Comparison of ENCODE assay signal across 21 cellular contexts in genomic region chr18:74682998-74683311, GRCh38.
DNase-seq lines count a peak whose midpoint lies in the region; ATAC-seq, FAIRE-seq and TF ChIP-seq lines count a peak whose summit lies in the region.
"Had no signal": no experiment of that assay in that cellular context is flagged by ENCODE, and none has a peak within 500 bp of the region (broad histone marks: within the 10 kb centered on the region; RNA-seq: fewer than 3 reads in every experiment).

No MANE protein-coding gene starts in this region.

- H3K27me3 ChIP-seq in CD4-positive, CD25-positive, alpha-beta regulatory T cell (ENCODE audit: control insufficient read depth, insufficient read depth, low read length) = no peaks in the 10 kb centered on the region
- H3K27me3 ChIP-seq in bronchial epithelial cell (ENCODE audit: control insufficient read depth, insufficient read depth, low read length) = no peaks in the 10 kb centered on the region
- no peaks in the 10 kb centered on the region for H3K27me3 ChIP-seq in hepatocyte
- H3K27me3 ChIP-seq: colonic mucosa, SJCRH30, tibial artery had no signal

- no peak overlapping the region for H3K4me3 Mint-ChIP-seq in CD4-positive, CD25-positive, alpha-beta regulatory T cell
- no peak overlapping the region for H3K4me3 Mint-ChIP-seq in HFFc6
- H3K4me3 Mint-ChIP-seq: activated CD8-positive, alpha-beta memory T cell treated with anti-CD3 and anti-CD28 coated beads, Interleukin-2, amount 10 ng/mL, durations not matched to agents 7 days and 5 days; H9; stimulated activated memory B cell treated with anti-CD40 and anti-IgM and Interleukin-4, amounts not matched to agents 10 μg/mL and 1 μg/mL and 100 μg/mL, for 72 hours had no signal

- peaks cover 33% of the 10 kb centered on the region for H3K36me3 Mint-ChIP-seq in CD4-positive, CD25-positive, alpha-beta regulatory T cell
- H3K36me3 Mint-ChIP-seq in HFFc6 (ENCODE audit: low read depth) = peaks cover 34% of the 10 kb centered on the region

- in situ Hi-C loops in KBM-7 (cut with MboI; ENCODE audit: low pct_unique_long_range_greater_than_20kb, low sequenced_read_pairs) = no loop called here

- DNase-seq in CD4-positive, CD25-positive, alpha-beta regulatory T cell = no peak
- DNase-seq in HFFc6 = peak; percentile 6
- peak; percentile 14 for DNase-seq in bronchial epithelial cell (ENCODE audit: low read depth)
- DNase-seq in hepatocyte (ENCODE audit: low spot score) = peak; percentile 22
- DNase-seq in D721Med (ENCODE audit: insufficient read length, low spot score) = no peak
- no peak for DNase-seq in globus pallidus (ENCODE audit: low spot score)
- DNase-seq in KBM-7 = no peak
- DNase-seq in GF-D8 (lab: John Stamatoyannopoulos, UW) = no peak
- DNase-seq: activated CD8-positive, alpha-beta memory T cell treated with anti-CD3 and anti-CD28 coated beads, Interleukin-2, amount 10 ng/mL, durations not matched to agents 7 days and 5 days; activated effector memory CD4-positive, alpha-beta T cell treated with Interleukin-2 at 50 U/mL for 16 hours; aorta; C1 segment of cervical spinal cord; colonic mucosa; DMS53; H9; NCI-H1694 treated with DMSO at 0.1 percent for 48 hours; SJCRH30; T1000; tibial artery had no signal

- H3K9me3 Mint-ChIP-seq in CD4-positive, CD25-positive, alpha-beta regulatory T cell = peaks cover 0 to 4% (median 0%) of the 10 kb centered on the region in 7 donors
- peaks cover 6% of the 10 kb centered on the region; the same call in 1 of the 2 replicates for H3K9me3 Mint-ChIP-seq in HFFc6
- H3K9me3 Mint-ChIP-seq: stimulated activated memory B cell treated with anti-CD40 and anti-IgM and Interleukin-4, amounts not matched to agents 10 μg/mL and 1 μg/mL and 100 μg/mL, for 72 hours had no signal

- no peak for FAIRE-seq in bronchial epithelial cell (lab: Jason Lieb, UNC)
- no peak for FAIRE-seq in D721Med (lab: Jason Lieb, UNC)

- H3K27me3 Mint-ChIP-seq in CD4-positive, CD25-positive, alpha-beta regulatory T cell = no peaks in the 10 kb centered on the region
- no peaks in the 10 kb centered on the region for H3K27me3 Mint-ChIP-seq in HFFc6 (ENCODE audit: insufficient read depth)
- H3K27me3 Mint-ChIP-seq: activated CD8-positive, alpha-beta memory T cell treated with anti-CD3 and anti-CD28 coated beads, Interleukin-2, amount 10 ng/mL, durations not matched to agents 7 days and 5 days; stimulated activated memory B cell treated with anti-CD40 and anti-IgM and Interleukin-4, amounts not matched to agents 10 μg/mL and 1 μg/mL and 100 μg/mL, for 72 hours had no signal

- H3K36me3 ChIP-seq in CD4-positive, CD25-positive, alpha-beta regulatory T cell (ENCODE audit: control insufficient read depth, insufficient read depth, low read length) = peaks cover 7% of the 10 kb centered on the region
- H3K36me3 ChIP-seq in bronchial epithelial cell (ENCODE audit: control insufficient read depth, insufficient read depth, low read length) = peaks cover 3% of the 10 kb centered on the region
- no peaks in the 10 kb centered on the region for H3K36me3 ChIP-seq in hepatocyte (replicated peaks; ENCODE audit: insufficient read depth, low read depth)
- H3K36me3 ChIP-seq: colonic mucosa, SJCRH30 had no signal

- H3K4me1 ChIP-seq in CD4-positive, CD25-positive, alpha-beta regulatory T cell (ENCODE audit: control insufficient read depth, insufficient read depth, low read length, poor library complexity, severe bottlenecking) = no peaks in the 10 kb centered on the region
- peaks cover 12% of the 10 kb centered on the region for H3K4me1 ChIP-seq in hepatocyte (ENCODE audit: insufficient read depth)
- H3K4me1 ChIP-seq: colonic mucosa, SJCRH30, tibial artery had no signal

- WGBS in hepatocyte (ENCODE audit: low lambda C conversion rate, missing lambda C conversion rate) = 64% methylated on average over 1 of the region's 1 CpG

- peak overlapping the region; percentile 39 for H3K4me2 ChIP-seq in hepatocyte

- ATAC-seq in CD4-positive, CD25-positive, alpha-beta regulatory T cell (ENCODE audit: low read depth in 2 of 2) = no peak
- ATAC-seq: activated CD8-positive, alpha-beta memory T cell treated with anti-CD3 and anti-CD28 coated beads, Interleukin-2, amount 10 ng/mL, durations not matched to agents 7 days and 5 days; stimulated activated memory B cell treated with anti-CD40 and anti-IgM and Interleukin-4, amounts not matched to agents 10 μg/mL and 1 μg/mL and 100 μg/mL, for 72 hours had no signal

- H3K79me2 ChIP-seq in hepatocyte = no peaks in the 10 kb centered on the region

- H3K4me3 ChIP-seq in CD4-positive, CD25-positive, alpha-beta regulatory T cell (ENCODE audit: low read depth, low read length) = no peak overlapping the region
- H3K4me3 ChIP-seq in bronchial epithelial cell (ENCODE audit: low read depth, low read length) = no peak overlapping the region
- H3K4me3 ChIP-seq in hepatocyte = no peak overlapping the region
- H3K4me3 ChIP-seq: colonic mucosa, SJCRH30, tibial artery had no signal

- peak overlapping the region in 2 of 3 donors; percentile 42 to 59 for H3K27ac Mint-ChIP-seq in CD4-positive, CD25-positive, alpha-beta regulatory T cell
- no peak overlapping the region for H3K27ac Mint-ChIP-seq in HFFc6
- H3K27ac Mint-ChIP-seq: activated CD8-positive, alpha-beta memory T cell treated with anti-CD3 and anti-CD28 coated beads, Interleukin-2, amount 10 ng/mL, durations not matched to agents 7 days and 5 days; H9; stimulated activated memory B cell treated with anti-CD40 and anti-IgM and Interleukin-4, amounts not matched to agents 10 μg/mL and 1 μg/mL and 100 μg/mL, for 72 hours had no signal

- H4K20me1 ChIP-seq in hepatocyte (ENCODE audit: insufficient read depth, poor library complexity, severe bottlenecking) = no peaks in the 10 kb centered on the region

- no peak overlapping the region for H3K27ac ChIP-seq in CD4-positive, CD25-positive, alpha-beta regulatory T cell (ENCODE audit: insufficient read depth, low read length, poor library complexity, severe bottlenecking)
- no peak overlapping the region for H3K27ac ChIP-seq in hepatocyte
- H3K27ac ChIP-seq: colonic mucosa, epithelial cell of prostate, SJCRH30, tibial artery had no signal

- TF ChIP-seq CTCF in HFFc6 (IDR thresholded peaks at IDR 0.05) (no peak), bronchial epithelial cell (IDR thresholded peaks at IDR 0.05; ENCODE audit: insufficient read depth, low read length, severe bottlenecking) (no peak), hepatocyte (IDR thresholded peaks at IDR 0.05; ENCODE audit: poor library complexity) (no peak), D721Med (IDR thresholded peaks at IDR 0.05; ENCODE audit: insufficient read depth, missing control alignments) (no peak)

- H2AFZ ChIP-seq in hepatocyte = no peak overlapping the region

- H3K4me1 Mint-ChIP-seq in CD4-positive, CD25-positive, alpha-beta regulatory T cell = peaks cover 12 to 25% (median 22%) of the 10 kb centered on the region in 4 donors
- peaks cover 19% of the 10 kb centered on the region for H3K4me1 Mint-ChIP-seq in HFFc6 (ENCODE audit: low read depth)
- H3K4me1 Mint-ChIP-seq: H9 had no signal

- H3K9me2 ChIP-seq in hepatocyte (replicated peaks; ENCODE audit: insufficient read depth) = no peaks in the 10 kb centered on the region

- H3K9me3 ChIP-seq in CD4-positive, CD25-positive, alpha-beta regulatory T cell (ENCODE audit: control insufficient read depth in 2 of 2, low read length in 2 of 2) = no peaks in the 10 kb centered on the region
- H3K9me3 ChIP-seq in hepatocyte (ENCODE audit: low read depth) = no peaks in the 10 kb centered on the region
- H3K9me3 ChIP-seq: colonic mucosa, SJCRH30, tibial artery had no signal

Comparison
In these comparisons a context has a peak if more than half of its experiments do, and no peak if none do; other contexts are left out.
1. DNase-seq: peak in HFFc6 (single experiment), bronchial epithelial cell (single experiment) and hepatocyte (single experiment); none in CD4-positive, CD25-positive, alpha-beta regulatory T cell (0 of 3), D721Med (single experiment), globus pallidus (single experiment), KBM-7 (single experiment) and GF-D8 (single experiment).